ENCODE assay signal across 23 cellular contexts in genomic region chr4:66489370-66489769, GRCh38.
"Had no signal": no experiment of that assay in that cellular context is flagged by ENCODE, and none has a peak within 500 bp of the region (broad histone marks: within the 10 kb centered on the region; RNA-seq: fewer than 3 reads in every experiment).

No MANE protein-coding gene starts in this region.

- H3K36me3 ChIP-seq: ascending aorta, heart left ventricle, left ventricle myocardium inferior, prostate gland, stomach had no signal

- DNase-seq: activated CD4-positive, alpha-beta T cell treated with anti-CD3 and anti-CD28 coated beads, Interleukin-2, amount 50 U/mL, for 1 hour; activated CD8-positive, alpha-beta memory T cell treated with anti-CD3 and anti-CD28 coated beads, Interleukin-2, amount 50 U/mL, for 4 hours; activated effector memory CD4-positive, alpha-beta T cell treated with Interleukin-2 at 50 U/mL for 16 hours; activated naive CD4-positive, alpha-beta T cell treated with anti-CD3 and anti-CD28 coated beads, Interleukin-2, amount 50 U/mL, for 16 hours; activated T-cell treated with anti-CD3 and anti-CD28 coated beads, Interleukin-2, amount 50 U/mL, for 48 hours; effector memory CD8-positive, alpha-beta T cell; heart left ventricle; kidney glomerular epithelial cell; left ventricle myocardium inferior; mucosa of descending colon; naive B cell; right cardiac atrium; stimulated activated CD4-positive, alpha-beta T cell treated with anti-CD3 and anti-CD28 coated beads, Interleukin-4, amount 100 ng/mL, for 24 hours; stomach; T1000; testis had no signal

- H3K9me3 ChIP-seq: ascending aorta, heart left ventricle, left ventricle myocardium inferior, prostate gland, stomach, testis had no signal

- ATAC-seq: activated CD4-positive, CD25-positive, alpha-beta regulatory T cell treated with anti-CD3 and anti-CD28 coated beads, Interleukin-2, amount 50 U/mL, for 24 hours; effector memory CD8-positive, alpha-beta T cell; mucosa of descending colon; stimulated activated effector memory CD8-positive, alpha-beta T cell treated with anti-CD3 and anti-CD28 coated beads, Interleukin-12 subunit alpha, Interleukin-12 subunit beta, amount 100 ng/mL, for 72 hours had no signal

- H3K4me3 Mint-ChIP-seq: effector memory CD8-positive, alpha-beta T cell; naive B cell; neural crest cell; stimulated activated effector memory CD8-positive, alpha-beta T cell treated with anti-CD3 and anti-CD28 coated beads, Interleukin-12 subunit alpha, Interleukin-12 subunit beta, amount 100 ng/mL, for 72 hours; type B pancreatic cell had no signal

- H3K36me3 Mint-ChIP-seq: naive B cell; stimulated activated effector memory CD8-positive, alpha-beta T cell treated with anti-CD3 and anti-CD28 coated beads, Interleukin-12 subunit alpha, Interleukin-12 subunit beta, amount 100 ng/mL, for 72 hours; type B pancreatic cell had no signal

- H3K27me3 Mint-ChIP-seq: effector memory CD8-positive, alpha-beta T cell; naive B cell; type B pancreatic cell had no signal

- H3K27ac Mint-ChIP-seq: effector memory CD8-positive, alpha-beta T cell; naive B cell; stimulated activated effector memory CD8-positive, alpha-beta T cell treated with anti-CD3 and anti-CD28 coated beads, Interleukin-12 subunit alpha, Interleukin-12 subunit beta, amount 100 ng/mL, for 72 hours; type B pancreatic cell had no signal

- H3K4me1 Mint-ChIP-seq: naive B cell; neural crest cell; stimulated activated effector memory CD8-positive, alpha-beta T cell treated with anti-CD3 and anti-CD28 coated beads, Interleukin-12 subunit alpha, Interleukin-12 subunit beta, amount 100 ng/mL, for 72 hours had no signal

- H3K27me3 ChIP-seq: ascending aorta, heart left ventricle, stomach, testis had no signal

- H3K27ac ChIP-seq: ascending aorta, heart left ventricle, left ventricle myocardium inferior, prostate gland, stomach, testis had no signal

- FAIRE-seq: frontal cortex had no signal

- H3K9me3 Mint-ChIP-seq: neural crest cell, type B pancreatic cell had no signal

- H3K4me3 ChIP-seq: ascending aorta, heart left ventricle, left ventricle myocardium inferior, mucosa of descending colon, prostate gland, stomach, testis had no signal

- H3K4me1 ChIP-seq: ascending aorta, left ventricle myocardium inferior, prostate gland, stomach, testis had no signal
